8 cellular contexts compared by ENCODE assay signal in the genomic region with DNA sequence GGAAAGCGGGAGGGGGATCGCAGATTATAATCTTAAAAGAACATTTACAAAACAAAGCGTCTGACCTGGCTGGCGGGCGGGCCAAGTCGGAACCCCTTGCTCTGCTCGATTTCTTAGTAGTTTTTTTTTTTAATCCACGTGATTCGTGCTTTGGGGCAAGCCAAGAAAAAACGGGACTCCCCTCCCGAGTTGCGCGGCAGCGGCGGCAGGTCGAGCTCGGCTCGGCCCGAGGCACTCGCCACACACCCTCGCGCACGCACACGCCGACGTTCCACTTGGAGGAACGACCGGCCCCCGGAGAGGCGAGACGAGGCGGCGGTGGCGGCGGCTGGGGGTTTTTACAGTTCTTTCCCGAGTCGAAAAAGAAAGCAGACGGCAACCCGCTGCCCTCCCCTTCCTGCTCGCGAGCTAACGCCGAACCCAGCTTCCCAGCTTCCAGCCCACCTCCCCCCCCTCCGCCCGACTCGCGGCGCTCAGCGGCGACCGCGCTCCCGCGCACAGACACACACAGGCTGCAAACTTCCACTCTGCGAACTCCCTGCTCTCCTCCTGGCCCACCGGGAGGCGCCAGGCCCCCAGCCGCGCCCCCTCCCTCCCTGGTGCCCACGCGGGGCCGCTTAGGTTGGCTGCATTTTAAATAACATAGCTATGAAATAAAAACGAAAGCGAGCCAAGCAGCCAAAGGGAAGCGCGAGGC. TPM values are rescaled to one million over a fixed set of nuclear protein-coding genes. Genes with fewer than 3 reads are reported as not detected.
DNase-seq lines count a peak whose midpoint lies in the region; ATAC-seq and TF ChIP-seq lines count a peak whose summit lies in the region.

No MANE protein-coding gene starts in this region.

- no peaks in the 10 kb centered on the region for H3K9me3 Mint-ChIP-seq in activated T-helper 2 cell treated with anti-CD3 and anti-CD28 coated beads, Interferon-gamma antibody, Interleukin-2, Interleukin-4, amounts not matched to agents 10 μg/mL and 5 μg/mL and 100 μg/mL, durations not matched to agents 14 hours and 24 hours and 36 hours

- peak overlapping the region; percentile 90 for H3K4me3 Mint-ChIP-seq in activated T-helper 2 cell treated with anti-CD3 and anti-CD28 coated beads, Interferon-gamma antibody, Interleukin-2, Interleukin-4, amounts not matched to agents 10 μg/mL and 5 μg/mL and 100 μg/mL, durations not matched to agents 14 hours and 24 hours and 36 hours (ENCODE audit: low read depth)

- no peaks in the 10 kb centered on the region for H3K36me3 ChIP-seq in ES-I3 (ENCODE audit: insufficient read depth, low read length)

- H3K4me1 Mint-ChIP-seq in activated T-helper 2 cell treated with anti-CD3 and anti-CD28 coated beads, Interferon-gamma antibody, Interleukin-2, Interleukin-4, amounts not matched to agents 10 μg/mL and 5 μg/mL and 100 μg/mL, durations not matched to agents 14 hours and 24 hours and 36 hours (ENCODE audit: low read depth): peaks cover 32% of the 10 kb centered on the region

- no peak for ATAC-seq in GM21390 (IDR thresholded peaks at IDR 0.05; ENCODE audit: unreplicated experiment)
- ATAC-seq in GM18498 (IDR thresholded peaks at IDR 0.05; ENCODE audit: unreplicated experiment): no peak
- no peak for ATAC-seq in HG02973 (IDR thresholded peaks at IDR 0.05; ENCODE audit: unreplicated experiment)

- H3K36me3 Mint-ChIP-seq in activated T-helper 2 cell treated with anti-CD3 and anti-CD28 coated beads, Interferon-gamma antibody, Interleukin-2, Interleukin-4, amounts not matched to agents 10 μg/mL and 5 μg/mL and 100 μg/mL, durations not matched to agents 14 hours and 24 hours and 36 hours (ENCODE audit: low read depth): peaks cover 31% of the 10 kb centered on the region

- no peak for TF ChIP-seq CTCF in fibroblast of villous mesenchyme (IDR thresholded peaks at IDR 0.05; ENCODE audit: insufficient read depth, low read depth, low read length)

- H3K9ac ChIP-seq in ES-I3 (ENCODE audit: low read depth, low read length): peak overlapping the region; percentile 64

- H3K27ac Mint-ChIP-seq in activated T-helper 2 cell treated with anti-CD3 and anti-CD28 coated beads, Interferon-gamma antibody, Interleukin-2, Interleukin-4, amounts not matched to agents 10 μg/mL and 5 μg/mL and 100 μg/mL, durations not matched to agents 14 hours and 24 hours and 36 hours: peak overlapping the region; percentile 84

- peak overlapping the region; percentile 67 for H3K4me3 ChIP-seq in fibroblast of villous mesenchyme (ENCODE audit: low read depth, low read length)

- H3K27me3 Mint-ChIP-seq in activated T-helper 2 cell treated with anti-CD3 and anti-CD28 coated beads, Interferon-gamma antibody, Interleukin-2, Interleukin-4, amounts not matched to agents 10 μg/mL and 5 μg/mL and 100 μg/mL, durations not matched to agents 14 hours and 24 hours and 36 hours (ENCODE audit: low read depth): no peaks in the 10 kb centered on the region

- intact Hi-C loops in activated T-helper 2 cell treated with anti-CD3 and anti-CD28 coated beads, Interferon-gamma antibody, Interleukin-2, Interleukin-4, amounts not matched to agents 10 μg/mL and 5 μg/mL and 100 μg/mL, durations not matched to agents 14 hours and 24 hours and 36 hours (cut with micrococcal nuclease): loop anchor here (2.0 to 10.0 kb wide), 5 partner anchors 84 to 330 kb away; no protein-coding TSS in a partner anchor

- H3K9me3 ChIP-seq in ES-I3 (ENCODE audit: control insufficient read depth, insufficient read depth, low read length): no peaks in the 10 kb centered on the region

- DNase-seq in NCI-H69 (lab: John Stamatoyannopoulos, UW): peak; percentile 63
- DNase-seq in activated T-helper 2 cell treated with anti-CD3 and anti-CD28 coated beads, Interferon-gamma antibody, Interleukin-2, Interleukin-4, amounts not matched to agents 10 μg/mL and 5 μg/mL and 100 μg/mL, durations not matched to agents 14 hours and 24 hours and 36 hours (ENCODE audit: low spot score): peak; percentile 63
- peak; percentile 60 for DNase-seq in fibroblast of villous mesenchyme (ENCODE audit: low read depth)
- peak; percentile 38 for DNase-seq in occipital lobe (lab: John Stamatoyannopoulos, UW)

- H3K4me1 ChIP-seq in ES-I3 (ENCODE audit: insufficient read depth, low read length): peaks cover 12% of the 10 kb centered on the region

RNA-seq across cellular contexts. Expression of a gene that starts 1.2 kb away (rescaled TPM):
- total RNA-seq in activated T-helper 2 cell treated with anti-CD3 and anti-CD28 coated beads, Interferon-gamma antibody, Interleukin-2, Interleukin-4, amounts not matched to agents 10 μg/mL and 5 μg/mL and 100 μg/mL, durations not matched to agents 14 hours and 24 hours and 36 hours: 74.6 and 82.2 TPM in 2 replicates
- total RNA-seq in fibroblast of villous mesenchyme (23.8 and 24.2 TPM in 2 replicates), occipital lobe (26.0 TPM)
